24 cellular contexts compared by ENCODE assay signal in genomic region chr4:124636793-124637192, GRCh38.
DNase-seq lines count a peak whose midpoint lies in the region; ATAC-seq and TF ChIP-seq lines count a peak whose summit lies in the region.
"Had no signal": no experiment of that assay in that cellular context is flagged by ENCODE, and none has a peak within 500 bp of the region (broad histone marks: within the 10 kb centered on the region; RNA-seq: fewer than 3 reads in every experiment).

No MANE protein-coding gene starts in this region.

- no peak overlapping the region for H3K4me3 ChIP-seq in kidney epithelial cell (ENCODE audit: low read depth, low read length)
- H3K4me3 ChIP-seq: left ventricle myocardium inferior, MG63, tibial artery had no signal

- H3K9me3 Mint-ChIP-seq in brain (peaks cover 0 to 4% (median 3%) of the 10 kb centered on the region in 5 experiments), chondrocyte (ENCODE audit: low read depth) (peaks cover 2% of the 10 kb centered on the region)
- H3K9me3 Mint-ChIP-seq: activated CD4-positive, alpha-beta T cell treated with anti-CD3 and anti-CD28 coated beads, Interleukin-2, amount 10 ng/mL, durations not matched to agents 24 days and 14 days; activated naive CD8-positive, alpha-beta T cell treated with anti-CD3 and anti-CD28 coated beads, Interleukin-2, amount 10 ng/mL, durations not matched to agents 7 days and 5 days; activated T-helper 17 cell treated with anti-CD3 and anti-CD28 coated beads, Interleukin-2, amount 50 U/mL, for 72 hours had no signal

- peak overlapping the region in 3 of 5 experiments; percentile 55 to 74 (median 59) for H3K27ac Mint-ChIP-seq in brain
- H3K27ac Mint-ChIP-seq in chondrocyte (ENCODE audit: unreplicated experiment), result no peak overlapping the region
- H3K27ac Mint-ChIP-seq: activated CD4-positive, alpha-beta T cell treated with anti-CD3 and anti-CD28 coated beads, Interleukin-2, amount 10 ng/mL, durations not matched to agents 24 days and 14 days; activated naive CD8-positive, alpha-beta T cell treated with anti-CD3 and anti-CD28 coated beads, Interleukin-2, amount 10 ng/mL, durations not matched to agents 7 days and 5 days; activated T-helper 17 cell treated with anti-CD3 and anti-CD28 coated beads, Interleukin-2, amount 50 U/mL, for 72 hours; B cell had no signal

- DNase-seq in NCI-H2171 (lab: John Stamatoyannopoulos, UW) (peak; percentile 0), kidney epithelial cell (ENCODE audit: low read depth) (peak; percentile 29), chondrocyte (ENCODE audit: low spot score) (no peak), left colon (no peak)
- DNase-seq: activated CD4-positive, alpha-beta T cell treated with anti-CD3 and anti-CD28 coated beads, Interleukin-2, amount 10 ng/mL, durations not matched to agents 24 days and 14 days; activated naive CD8-positive, alpha-beta T cell treated with anti-CD3 and anti-CD28 coated beads, Interleukin-2, amount 10 ng/mL, durations not matched to agents 7 days and 5 days; Calu3; dermis blood vessel endothelial cell; EL; HCEC 1CT; hippocampal formation; IMR-90; left ventricle myocardium inferior; MG63; NCI-H226; stimulated activated naive CD8-positive, alpha-beta T cell treated with anti-CD3 and anti-CD28 coated beads, Interleukin-15, Interleukin-2, amounts not matched to agents 100 U/mL and 50 U/mL, for 24 hours; tibial artery had no signal

- H3K4me1 Mint-ChIP-seq in brain, result peaks cover 34% of the 10 kb centered on the region
- peaks cover 21% of the 10 kb centered on the region for H3K4me1 Mint-ChIP-seq in chondrocyte (ENCODE audit: low read depth)
- H3K4me1 Mint-ChIP-seq: activated naive CD8-positive, alpha-beta T cell treated with anti-CD3 and anti-CD28 coated beads, Interleukin-2, amount 10 ng/mL, durations not matched to agents 7 days and 5 days; activated T-helper 17 cell treated with anti-CD3 and anti-CD28 coated beads, Interleukin-2, amount 50 U/mL, for 72 hours; B cell had no signal

- H3K27me3 ChIP-seq in kidney epithelial cell (ENCODE audit: control insufficient read depth, insufficient read depth, low read length), result no peaks in the 10 kb centered on the region
- H3K27me3 ChIP-seq: MG63, tibial artery had no signal

- TF ChIP-seq CTCF in brain (conservative IDR thresholded peaks at IDR 0.05), result no peak
- TF ChIP-seq CTCF in kidney epithelial cell (IDR thresholded peaks at IDR 0.05; ENCODE audit: insufficient read depth, low read length, poor library complexity, severe bottlenecking), result no peak
- no peak for TF ChIP-seq CTCF in chondrocyte (IDR thresholded peaks at IDR 0.05)

- intact Hi-C loops in left colon (cut with DNase I, micrococcal nuclease), result no loop called here

- H3K36me3 Mint-ChIP-seq in brain (peaks cover 4% of the 10 kb centered on the region), chondrocyte (ENCODE audit: low read depth) (peaks cover 22% of the 10 kb centered on the region)
- H3K36me3 Mint-ChIP-seq: activated naive CD8-positive, alpha-beta T cell treated with anti-CD3 and anti-CD28 coated beads, Interleukin-2, amount 10 ng/mL, durations not matched to agents 7 days and 5 days had no signal

- H3K27me3 Mint-ChIP-seq in brain (peaks cover 3% of the 10 kb centered on the region), chondrocyte (ENCODE audit: low read depth) (no peaks in the 10 kb centered on the region)
- H3K27me3 Mint-ChIP-seq: activated CD4-positive, alpha-beta T cell treated with anti-CD3 and anti-CD28 coated beads, Interleukin-2, amount 10 ng/mL, durations not matched to agents 24 days and 14 days; activated T-helper 17 cell treated with anti-CD3 and anti-CD28 coated beads, Interleukin-2, amount 50 U/mL, for 72 hours; B cell had no signal

- H3K4me3 Mint-ChIP-seq in brain (peak overlapping the region in 1 of 5 experiments; percentile 29), chondrocyte (ENCODE audit: unreplicated experiment) (no peak overlapping the region)
- H3K4me3 Mint-ChIP-seq: activated CD4-positive, alpha-beta T cell treated with anti-CD3 and anti-CD28 coated beads, Interleukin-2, amount 10 ng/mL, durations not matched to agents 24 days and 14 days; activated naive CD8-positive, alpha-beta T cell treated with anti-CD3 and anti-CD28 coated beads, Interleukin-2, amount 10 ng/mL, durations not matched to agents 7 days and 5 days; activated T-helper 17 cell treated with anti-CD3 and anti-CD28 coated beads, Interleukin-2, amount 50 U/mL, for 72 hours; B cell had no signal

- H3K36me3 ChIP-seq in kidney epithelial cell (ENCODE audit: control insufficient read depth, insufficient read depth, low read length), result no peaks in the 10 kb centered on the region
- H3K36me3 ChIP-seq: MG63 had no signal

- ATAC-seq in SK-N-SH treated with all-trans-retinoic acid at 6 μM for 48 hours (no peak), HG03280 (IDR thresholded peaks at IDR 0.05; ENCODE audit: unreplicated experiment) (no peak), left colon (no peak)
- ATAC-seq: activated T-helper 17 cell treated with anti-CD3 and anti-CD28 coated beads, Interleukin-2, amount 50 U/mL, for 72 hours; Right ventricle myocardium inferior; sciatic nerve; stimulated activated naive CD8-positive, alpha-beta T cell treated with anti-CD3 and anti-CD28 coated beads, Interleukin-15, Interleukin-2, amounts not matched to agents 100 U/mL and 50 U/mL, for 24 hours had no signal

TF ChIP-seq in SK-N-SH treated with all-trans-retinoic acid at 6 μM for 48 hours, 23 proteins besides CTCF, POLR2A, EP300 and RAD21:
- TF ChIP-seq CREB5 (CRISPR knock-in tag; IDR thresholded peaks at IDR 0.05; ENCODE audit: low read depth), result no peak
- TF ChIP-seq ZFP3 (CRISPR knock-in tag; IDR thresholded peaks at IDR 0.05), result no peak
- TF ChIP-seq ISL1 (CRISPR knock-in tag; IDR thresholded peaks at IDR 0.05), result no peak
- no peak for TF ChIP-seq ARNTL (CRISPR knock-in tag; IDR thresholded peaks at IDR 0.05; ENCODE audit: borderline replicate concordance, low read depth)
- no peak for TF ChIP-seq OSR1 (CRISPR knock-in tag; IDR thresholded peaks at IDR 0.05)
- TF ChIP-seq GLIS3 (CRISPR knock-in tag; IDR thresholded peaks at IDR 0.05), result no peak
- no peak for TF ChIP-seq RARB (CRISPR knock-in tag; IDR thresholded peaks at IDR 0.05)

Comparison
In these comparisons a context has a peak if more than half of its experiments do, and no peak if none do; other contexts are left out.
1. DNase-seq: peak in NCI-H2171 (single experiment) and kidney epithelial cell (single experiment); none in chondrocyte (single experiment) and left colon (0 of 2).